In the genomic region with DNA sequence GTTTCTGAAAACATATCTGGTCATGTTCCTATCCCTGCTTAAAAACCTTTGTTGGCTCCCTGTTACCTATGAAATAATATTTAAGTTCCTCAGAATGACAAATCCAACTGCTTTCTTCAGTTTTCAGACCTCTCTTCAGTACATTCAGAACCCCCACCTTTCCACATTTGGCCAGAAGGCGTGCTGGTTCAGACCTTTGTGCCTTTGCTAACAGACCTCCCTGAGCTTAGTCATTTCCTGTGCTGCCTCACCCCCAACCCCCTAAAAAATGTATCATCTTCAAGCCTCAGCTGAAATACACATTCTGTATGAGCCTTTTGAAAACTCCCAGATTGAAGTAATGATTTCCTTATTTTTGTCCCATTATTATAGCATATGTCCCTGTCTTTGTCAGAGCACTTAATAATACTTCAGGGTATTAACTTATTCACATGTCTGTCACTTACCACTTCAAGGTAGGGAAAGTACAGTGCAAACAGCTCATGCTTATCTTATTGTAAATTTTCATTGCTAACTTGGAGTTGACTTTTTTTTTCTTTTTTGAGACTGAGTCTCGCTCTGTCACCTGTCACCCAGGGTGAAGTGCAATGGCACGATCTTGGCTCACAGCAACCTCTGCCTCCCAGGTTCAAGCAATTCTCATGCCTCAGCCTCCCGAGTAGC, we compare ENCODE assay signal across 8 cellular contexts. TPM values are rescaled to one million over a fixed set of nuclear protein-coding genes. Genes with fewer than 3 reads are reported as not detected.
DNase-seq lines count a peak whose midpoint lies in the region; ATAC-seq and TF ChIP-seq lines count a peak whose summit lies in the region.
"Had no signal": no experiment of that assay in that cellular context is flagged by ENCODE, and none has a peak within 500 bp of the region (broad histone marks: within the 10 kb centered on the region; RNA-seq: fewer than 3 reads in every experiment).

No MANE protein-coding gene starts in this region.

- peak; percentile 90 for DNase-seq in NB4 (ENCODE audit: low read depth)
- peak; percentile 38 for DNase-seq in activated T-cell treated with anti-CD3 and anti-CD28 coated beads for 4 hours
- peak; percentile 24 for DNase-seq in hepatocyte (ENCODE audit: low spot score)
- peak; percentile 70 for DNase-seq in stimulated activated CD8-positive, alpha-beta memory T cell treated with anti-CD3 and anti-CD28 coated beads, Interleukin-4, amount 100 ng/mL, for 48 hours
- no peak for DNase-seq in mesothelial cell of epicardium (ENCODE audit: low spot score in 2 of 2, unreplicated experiment in 2 of 2)
- DNase-seq in NCI-H1092 (lab: John Stamatoyannopoulos, UW), result no peak

- no peak for TF ChIP-seq POLR2A in NB4 (IDR thresholded peaks at IDR 0.05; ENCODE audit: extremely low read depth, insufficient read length)

- peaks cover 4% of the 10 kb centered on the region for H3K4me1 ChIP-seq in hepatocyte (ENCODE audit: insufficient read depth)

- H3K9me3 ChIP-seq in hepatocyte (ENCODE audit: low read depth), result no peaks in the 10 kb centered on the region

- H3K27me3 ChIP-seq in hepatocyte, result no peaks in the 10 kb centered on the region

- H3K4me3 ChIP-seq in NB4 (ENCODE audit: low read depth, low read length) (no peak overlapping the region), hepatocyte (no peak overlapping the region)

- ATAC-seq in HG03469 (IDR thresholded peaks at IDR 0.05; ENCODE audit: unreplicated experiment), result no peak

- no peaks in the 10 kb centered on the region for H3K9me3 Mint-ChIP-seq in mesothelial cell of epicardium

- H2AFZ ChIP-seq in hepatocyte, result no peak overlapping the region

- peak overlapping the region; percentile 31 for H3K27ac ChIP-seq in hepatocyte

- H3K36me3 Mint-ChIP-seq in mesothelial cell of epicardium, result peaks cover 32% of the 10 kb centered on the region

- peaks cover 2% of the 10 kb centered on the region for H3K4me1 Mint-ChIP-seq in mesothelial cell of epicardium

- H3K4me2 ChIP-seq in hepatocyte, result no peak overlapping the region

- H3K79me2 ChIP-seq in hepatocyte, result peaks cover 2% of the 10 kb centered on the region

- H3K27ac Mint-ChIP-seq in mesothelial cell of epicardium, result no peak overlapping the region

- no peaks in the 10 kb centered on the region for H3K9me2 ChIP-seq in hepatocyte (replicated peaks; ENCODE audit: insufficient read depth)

- no peak overlapping the region for H3K4me3 Mint-ChIP-seq in mesothelial cell of epicardium

- no peaks in the 10 kb centered on the region for H3K27me3 Mint-ChIP-seq in mesothelial cell of epicardium (ENCODE audit: low read depth)

- H4K20me1 ChIP-seq in hepatocyte (ENCODE audit: insufficient read depth, poor library complexity, severe bottlenecking), result no peaks in the 10 kb centered on the region

- 86% methylated on average over 4 of the region's 4 CpGs for WGBS in hepatocyte (ENCODE audit: low lambda C conversion rate, missing lambda C conversion rate)

- peaks cover 6% of the 10 kb centered on the region for H3K36me3 ChIP-seq in hepatocyte (replicated peaks; ENCODE audit: insufficient read depth, low read depth)

- peak; percentile 0 for TF ChIP-seq CTCF in NB4 (IDR thresholded peaks at IDR 0.05; ENCODE audit: low read depth, low read length)
- no peak for TF ChIP-seq CTCF in hepatocyte (IDR thresholded peaks at IDR 0.05; ENCODE audit: poor library complexity)
- TF ChIP-seq CTCF in mesothelial cell of epicardium (IDR thresholded peaks at IDR 0.05; ENCODE audit: unreplicated experiment), result no peak

RNA-seq across cellular contexts. Expression of gene FAM217A, which starts 19.7 kb away (rescaled TPM):
- not detected in 2 replicates for total RNA-seq in hepatocyte
- not detected in 2 replicates for polyA plus RNA-seq in hepatocyte
- not detected in 3 replicates for total RNA-seq in mesothelial cell of epicardium
- total RNA-seq: T-helper 2 cell treated with Interferon-gamma antibody and Interleukin-4, amounts not matched to agents 100 ng/mL and 5 ng/mL, for 36 hours had no signal

Comparison
In these comparisons a context has a peak if more than half of its experiments do, and no peak if none do; other contexts are left out.
1. DNase-seq: peak in NB4 (single experiment), activated T-cell treated with anti-CD3 and anti-CD28 coated beads for 4 hours (single experiment), hepatocyte (single experiment) and stimulated activated CD8-positive, alpha-beta memory T cell treated with anti-CD3 and anti-CD28 coated beads, Interleukin-4, amount 100 ng/mL, for 48 hours (single experiment); none in mesothelial cell of epicardium (0 of 2) and NCI-H1092 (single experiment).